21 cellular contexts compared by ENCODE assay signal in the genomic region with DNA sequence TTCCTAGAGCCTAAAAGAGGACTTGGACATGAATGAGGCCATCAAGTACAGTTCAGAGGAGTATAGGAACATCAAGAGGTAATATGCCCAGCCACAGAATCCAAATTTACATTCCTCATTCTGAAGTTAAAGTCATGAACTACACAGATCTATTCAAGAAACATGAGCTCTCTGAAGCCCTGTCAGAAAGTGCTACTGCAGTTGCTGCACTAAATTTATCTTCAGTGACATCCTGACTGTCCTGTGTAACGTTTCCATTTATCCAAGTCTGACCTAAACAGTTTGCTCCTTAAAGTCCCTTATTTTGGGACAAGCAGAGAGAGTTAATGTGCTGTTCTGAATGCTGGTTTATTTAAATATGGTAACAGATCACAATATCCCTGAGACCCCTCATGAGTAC. TPM values are rescaled to one million over a fixed set of nuclear protein-coding genes. Genes with fewer than 3 reads are reported as not detected.
A peak's percentile ranks its signal among the peaks of the same experiment; 100 is the strongest.
DNase-seq lines count a peak whose midpoint lies in the region; ATAC-seq, FAIRE-seq and TF ChIP-seq lines count a peak whose summit lies in the region.
"Had no signal": no experiment of that assay in that cellular context is flagged by ENCODE, and none has a peak within 500 bp of the region (broad histone marks: within the 10 kb centered on the region; RNA-seq: fewer than 3 reads in every experiment).

No MANE protein-coding gene starts in this region.

- no peak overlapping the region for H3K4me3 Mint-ChIP-seq in activated T-cell treated with anti-CD3 and anti-CD28 coated beads, Interleukin-2, amount 50 U/mL, for 72 hours
- H3K4me3 Mint-ChIP-seq in activated T-cell treated with anti-CD3 and anti-CD28 coated beads, Interleukin-2, amount 50 U/mL, for 4 hours: no peak overlapping the region
- H3K4me3 Mint-ChIP-seq: CD14-positive monocyte; CD4-positive, alpha-beta memory T cell had no signal

- H3K27me3 ChIP-seq in gastrocnemius medialis: no peaks in the 10 kb centered on the region
- H3K27me3 ChIP-seq: BLaER1 had no signal

- intact Hi-C loops in gastrocnemius medialis (cut with DNase I; ENCODE audit: low total_unique reads): no loop called here

- H3K4me3 ChIP-seq in gastrocnemius medialis: no peak overlapping the region
- H3K4me3 ChIP-seq: A549, BLaER1, GM23248, HAP-1 had no signal

- FAIRE-seq in HTR-8/SVneo (lab: Jason Lieb, UNC): peak; percentile 79
- FAIRE-seq: A549, GM12892, GM18507, HepG2 had no signal

- no peak for TF ChIP-seq CTCF in gastrocnemius medialis (IDR thresholded peaks at IDR 0.05 in 4 of 5, conservative IDR thresholded peaks at IDR 0.05 in 1 of 5)

- DNase-seq in activated T-cell treated with anti-CD3 and anti-CD28 coated beads, Interleukin-2, amount 50 U/mL, for 72 hours: no peak
- DNase-seq in activated T-cell treated with anti-CD3 and anti-CD28 coated beads, Interleukin-2, amount 50 U/mL, for 4 hours: no peak
- no peak for DNase-seq in HTR-8/SVneo (ENCODE audit: insufficient read length, low spot score)
- peak; percentile 53 for DNase-seq in myocyte (ENCODE audit: low read depth)
- DNase-seq in gastrocnemius medialis: no peak
- DNase-seq in glomerular visceral epithelial cell (ENCODE audit: extremely low spot score): no peak
- no peak for DNase-seq in middle frontal gyrus (ENCODE audit: extremely low spot score, low spot score)
- DNase-seq: CD4-positive, alpha-beta memory T cell; DMS153; DMS79; GDM1; GM23248 had no signal

- peaks cover 5 to 15% of the 10 kb centered on the region in 2 donors for H3K36me3 Mint-ChIP-seq in activated T-cell treated with anti-CD3 and anti-CD28 coated beads, Interleukin-2, amount 50 U/mL, for 72 hours (ENCODE audit: insufficient read depth in 2 of 2)
- H3K36me3 Mint-ChIP-seq in activated T-cell treated with anti-CD3 and anti-CD28 coated beads, Interleukin-2, amount 50 U/mL, for 4 hours (ENCODE audit: insufficient read depth): peaks cover 52% of the 10 kb centered on the region

- H3K27me3 Mint-ChIP-seq in activated T-cell treated with anti-CD3 and anti-CD28 coated beads, Interleukin-2, amount 50 U/mL, for 72 hours (ENCODE audit: low read depth): no peaks in the 10 kb centered on the region
- no peaks in the 10 kb centered on the region for H3K27me3 Mint-ChIP-seq in activated T-cell treated with anti-CD3 and anti-CD28 coated beads, Interleukin-2, amount 50 U/mL, for 4 hours (ENCODE audit: low read depth)
- H3K27me3 Mint-ChIP-seq: CD4-positive, alpha-beta memory T cell had no signal

- in situ Hi-C loops in gastrocnemius medialis (cut with MboI; ENCODE audit: low sequenced_read_pairs in 4 of 4): loop anchor here in 2 of 4 donors (25.0 kb wide), 1 partner anchor 161 kb away; no protein-coding TSS in a partner anchor

- H3K4me1 Mint-ChIP-seq in activated T-cell treated with anti-CD3 and anti-CD28 coated beads, Interleukin-2, amount 50 U/mL, for 72 hours (ENCODE audit: low read depth): no peaks in the 10 kb centered on the region
- no peaks in the 10 kb centered on the region for H3K4me1 Mint-ChIP-seq in activated T-cell treated with anti-CD3 and anti-CD28 coated beads, Interleukin-2, amount 50 U/mL, for 4 hours (ENCODE audit: low read depth)
- H3K4me1 Mint-ChIP-seq: CD14-positive monocyte had no signal

- H3K27ac ChIP-seq in gastrocnemius medialis: peak overlapping the region; percentile 71 to 84 (median 79)
- H3K27ac ChIP-seq: 22Rv1, A549, BLaER1, GM23248 had no signal

- H3K27ac Mint-ChIP-seq in activated T-cell treated with anti-CD3 and anti-CD28 coated beads, Interleukin-2, amount 50 U/mL, for 72 hours: peak overlapping the region; percentile 68

- TF ChIP-seq POLR2A in gastrocnemius medialis (IDR thresholded peaks at IDR 0.05): no peak

- H3K9me3 Mint-ChIP-seq in activated T-cell treated with anti-CD3 and anti-CD28 coated beads, Interleukin-2, amount 50 U/mL, for 72 hours: no peaks in the 10 kb centered on the region
- no peaks in the 10 kb centered on the region for H3K9me3 Mint-ChIP-seq in activated T-cell treated with anti-CD3 and anti-CD28 coated beads, Interleukin-2, amount 50 U/mL, for 4 hours
- H3K9me3 Mint-ChIP-seq: CD14-positive monocyte; CD4-positive, alpha-beta memory T cell had no signal

- H3K4me1 ChIP-seq in gastrocnemius medialis: peaks cover 30 to 31% of the 10 kb centered on the region in 2 donors
- H3K4me1 ChIP-seq: A549, BLaER1 had no signal

- H3K9me3 ChIP-seq in gastrocnemius medialis: no peaks in the 10 kb centered on the region
- H3K9me3 ChIP-seq: A549, BLaER1, HAP-1 had no signal

- peaks cover 0 to 71% of the 10 kb centered on the region in 2 donors for H3K36me3 ChIP-seq in gastrocnemius medialis

- no peak for ATAC-seq in activated T-cell treated with anti-CD3 and anti-CD28 coated beads, Interleukin-2, amount 50 U/mL, for 72 hours (replicated peaks in 1 of 2)
- no peak for ATAC-seq in activated T-cell treated with anti-CD3 and anti-CD28 coated beads, Interleukin-2, amount 50 U/mL, for 4 hours
- peak; percentile 86 to 88 for ATAC-seq in gastrocnemius medialis
- no peak for ATAC-seq in HG03039 (IDR thresholded peaks at IDR 0.05; ENCODE audit: unreplicated experiment)
- ATAC-seq: A549, HepG2 had no signal

RNA-seq across cellular contexts. Expression of a gene that starts 28.2 kb away (rescaled TPM):
- 10 to 100 TPM; 64.1 to 77.5 TPM for total RNA-seq in activated T-cell treated with anti-CD3 and anti-CD28 coated beads, Interleukin-2, amount 50 U/mL, for 72 hours
- 10 to 100 TPM; 48.5 to 51.2 (median 50.4) TPM for total RNA-seq in activated T-cell treated with anti-CD3 and anti-CD28 coated beads, Interleukin-2, amount 50 U/mL, for 4 hours
- total RNA-seq in myocyte: 46.5 and 51.7 TPM in 2 replicates
- 58.9 TPM for polyA plus RNA-seq in myocyte (2012)
- 10 to 100 TPM; 36.3 to 93.2 (median 42.6) TPM for total RNA-seq in gastrocnemius medialis

RNA-seq across cellular contexts. Expression of a gene that starts 29.2 kb away (rescaled TPM):
- 1 to 10 TPM; 1.2 to 3.0 TPM for total RNA-seq in activated T-cell treated with anti-CD3 and anti-CD28 coated beads, Interleukin-2, amount 50 U/mL, for 72 hours
- total RNA-seq in activated T-cell treated with anti-CD3 and anti-CD28 coated beads, Interleukin-2, amount 50 U/mL, for 4 hours: under 1 TPM; 0.45 to 0.84 (median 0.78) TPM
- total RNA-seq in myocyte (0.52 and 1.6 TPM in 2 replicates), gastrocnemius medialis (10 to 100 TPM in 1 of 4 donors, 1 to 10 TPM in 3; 5.3 to 13.1 (median 7.3) TPM)
- 1.3 TPM for polyA plus RNA-seq in myocyte (2012)

RNA-seq across cellular contexts. Expression of a gene that starts 34.9 kb away (rescaled TPM):
- total RNA-seq in activated T-cell treated with anti-CD3 and anti-CD28 coated beads, Interleukin-2, amount 50 U/mL, for 72 hours: 10 to 100 TPM; 40.5 to 44.9 TPM
- 10 to 100 TPM; 16.0 to 17.3 (median 16.8) TPM for total RNA-seq in activated T-cell treated with anti-CD3 and anti-CD28 coated beads, Interleukin-2, amount 50 U/mL, for 4 hours
- total RNA-seq in myocyte: 11.1 and 18.8 TPM in 2 replicates
- 17.9 TPM for polyA plus RNA-seq in myocyte (2012)
- total RNA-seq in gastrocnemius medialis: 10 to 100 TPM; 12.8 to 41.2 (median 22.9) TPM

RNA-seq across cellular contexts. Expression of a gene that starts 47.4 kb away (rescaled TPM):
- total RNA-seq in activated T-cell treated with anti-CD3 and anti-CD28 coated beads, Interleukin-2, amount 50 U/mL, for 72 hours: 10 to 100 TPM; 16.9 to 19.3 TPM
- 10 to 100 TPM; 11.0 to 14.7 (median 11.7) TPM for total RNA-seq in activated T-cell treated with anti-CD3 and anti-CD28 coated beads, Interleukin-2, amount 50 U/mL, for 4 hours
- 33.8 and 37.9 TPM in 2 replicates for total RNA-seq in myocyte
- 9.7 TPM for polyA plus RNA-seq in myocyte (2012)
- total RNA-seq in gastrocnemius medialis: 10 to 100 TPM; 10.4 to 21.7 (median 17.4) TPM

Comparison
In these comparisons a context has a peak if more than half of its experiments do, and no peak if none do; other contexts are left out.
1. ATAC-seq: peak in gastrocnemius medialis (2 of 2); none in activated T-cell treated with anti-CD3 and anti-CD28 coated beads, Interleukin-2, amount 50 U/mL, for 72 hours (0 of 2), activated T-cell treated with anti-CD3 and anti-CD28 coated beads, Interleukin-2, amount 50 U/mL, for 4 hours (0 of 2) and HG03039 (single experiment).